ENCODE assay signal across 8 cellular contexts in the genomic region with DNA sequence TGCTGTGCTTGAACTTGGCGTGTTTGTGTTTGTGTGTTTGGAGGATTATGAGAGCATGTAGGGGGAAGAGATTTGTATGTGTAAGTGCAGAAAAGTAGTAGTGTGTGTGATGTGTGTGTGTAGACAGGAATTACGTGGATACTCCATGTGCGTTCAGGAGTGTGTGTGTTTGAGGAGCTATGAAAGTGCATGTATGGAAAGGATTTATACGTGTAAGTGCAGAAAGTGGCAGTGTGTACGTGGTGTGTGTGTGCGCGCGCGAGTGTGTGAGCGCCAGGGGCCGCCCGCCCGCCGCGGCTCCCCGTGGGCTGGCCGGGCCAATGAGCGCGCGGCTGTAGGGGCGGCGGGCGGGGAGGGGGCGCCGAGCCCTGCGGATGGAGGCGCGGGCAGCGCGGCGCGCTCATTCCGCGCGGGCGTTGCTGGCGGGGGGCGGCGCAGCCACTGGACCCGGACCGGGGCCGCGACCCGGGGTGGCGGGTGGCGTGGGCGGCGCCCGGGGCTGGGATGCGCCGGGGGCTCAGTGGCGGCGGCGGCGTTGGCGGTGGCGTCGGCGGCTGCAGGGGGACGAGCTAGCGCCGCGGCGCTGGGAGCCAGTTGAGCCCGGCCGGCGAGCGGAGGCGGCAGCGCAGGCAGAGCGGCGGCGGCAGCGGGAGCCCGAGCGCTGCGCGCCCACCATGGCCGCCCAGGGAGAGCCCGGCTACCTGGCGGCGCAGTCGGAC. TPM values are rescaled to one million over a fixed set of nuclear protein-coding genes. Genes with fewer than 3 reads are reported as not detected.
A peak's percentile ranks its signal among the peaks of the same experiment; 100 is the strongest.
DNase-seq lines count a peak whose midpoint lies in the region; ATAC-seq and TF ChIP-seq lines count a peak whose summit lies in the region.

A gene with protein sequence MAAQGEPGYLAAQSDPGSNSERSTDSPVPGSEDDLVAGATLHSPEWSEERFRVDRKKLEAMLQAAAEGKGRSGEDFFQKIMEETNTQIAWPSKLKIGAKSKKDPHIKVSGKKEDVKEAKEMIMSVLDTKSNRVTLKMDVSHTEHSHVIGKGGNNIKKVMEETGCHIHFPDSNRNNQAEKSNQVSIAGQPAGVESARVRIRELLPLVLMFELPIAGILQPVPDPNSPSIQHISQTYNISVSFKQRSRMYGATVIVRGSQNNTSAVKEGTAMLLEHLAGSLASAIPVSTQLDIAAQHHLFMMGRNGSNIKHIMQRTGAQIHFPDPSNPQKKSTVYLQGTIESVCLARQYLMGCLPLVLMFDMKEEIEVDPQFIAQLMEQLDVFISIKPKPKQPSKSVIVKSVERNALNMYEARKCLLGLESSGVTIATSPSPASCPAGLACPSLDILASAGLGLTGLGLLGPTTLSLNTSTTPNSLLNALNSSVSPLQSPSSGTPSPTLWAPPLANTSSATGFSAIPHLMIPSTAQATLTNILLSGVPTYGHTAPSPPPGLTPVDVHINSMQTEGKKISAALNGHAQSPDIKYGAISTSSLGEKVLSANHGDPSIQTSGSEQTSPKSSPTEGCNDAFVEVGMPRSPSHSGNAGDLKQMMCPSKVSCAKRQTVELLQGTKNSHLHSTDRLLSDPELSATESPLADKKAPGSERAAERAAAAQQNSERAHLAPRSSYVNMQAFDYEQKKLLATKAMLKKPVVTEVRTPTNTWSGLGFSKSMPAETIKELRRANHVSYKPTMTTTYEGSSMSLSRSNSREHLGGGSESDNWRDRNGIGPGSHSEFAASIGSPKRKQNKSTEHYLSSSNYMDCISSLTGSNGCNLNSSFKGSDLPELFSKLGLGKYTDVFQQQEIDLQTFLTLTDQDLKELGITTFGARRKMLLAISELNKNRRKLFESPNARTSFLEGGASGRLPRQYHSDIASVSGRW (plus strand): TSS at position 403 of the 719 bp plus-strand sequence. CDS start 272 bp downstream, at position 675.

- H3K9ac ChIP-seq in muscle layer of colon (ENCODE audit: low read length): peak within 1 kb of the TSS; percentile 31

- H3K36me3 ChIP-seq in muscle layer of colon (ENCODE audit: insufficient read depth, low read length): no peaks in the 10 kb centered on the region
- H3K36me3 ChIP-seq in upper lobe of right lung: no peaks in the 10 kb centered on the region

- H3K27me3 ChIP-seq in HL-60 (ENCODE audit: insufficient read depth, poor library complexity, severe bottlenecking): peaks cover 23% of the 10 kb centered on the region
- no peaks in the 10 kb centered on the region for H3K27me3 ChIP-seq in muscle layer of colon (ENCODE audit: control insufficient read depth in 1 of 2, insufficient read depth in 2 of 2, low read length in 2 of 2)
- H3K27me3 ChIP-seq in upper lobe of right lung: peaks cover 43% of the 10 kb centered on the region

- intact Hi-C loops in upper lobe of right lung (cut with DNase I): no loop called here

- no peak within 1 kb of the TSS for H3K27ac ChIP-seq in HL-60 (replicated peaks)
- H3K27ac ChIP-seq in muscle layer of colon (ENCODE audit: low read depth, low read length): peak within 1 kb of the TSS; percentile 78
- peak within 1 kb of the TSS; percentile 67 for H3K27ac ChIP-seq in upper lobe of right lung

- H3K4me1 ChIP-seq in muscle layer of colon (ENCODE audit: insufficient read depth, low read length) (no peaks in the 10 kb centered on the region), upper lobe of right lung (peaks cover 6% of the 10 kb centered on the region)

- H3K4me3 ChIP-seq in HL-60 (replicated peaks; ENCODE audit: insufficient read depth, low read length) (peak within 1 kb of the TSS; percentile 52), fibroblast of pulmonary artery (replicated peaks; ENCODE audit: low read depth, low read length) (peak within 1 kb of the TSS; percentile 76), muscle layer of colon (ENCODE audit: low read depth in 1 of 2, low read length in 2 of 2) (peak within 1 kb of the TSS; percentile 70 to 83), upper lobe of right lung (peak within 1 kb of the TSS; percentile 62)

- DNase-seq in ELR (ENCODE audit: low read depth) (peak; percentile 57), HL-60 (ENCODE audit: low read depth in 1 of 2, low spot score in 1 of 2) (no peak), fibroblast of pulmonary artery (ENCODE audit: low read depth) (peak; percentile 58), upper lobe of right lung (peak; percentile 63), NCI-H187 (lab: John Stamatoyannopoulos, UW) (no peak)
- peak; percentile 2 to 4 for DNase-seq in activated CD4-positive, alpha-beta T cell treated with anti-CD3 and anti-CD28 coated beads, Interleukin-2, amount 50 U/mL, for 48 hours

- H3K9me3 ChIP-seq in muscle layer of colon (ENCODE audit: low read length) (no peaks in the 10 kb centered on the region), upper lobe of right lung (no peaks in the 10 kb centered on the region)

- ATAC-seq in upper lobe of right lung: peak; percentile 66
- ATAC-seq in HG03097 (IDR thresholded peaks at IDR 0.05; ENCODE audit: low FRiP score, unreplicated experiment): no peak

- TF ChIP-seq CTCF in HL-60 (IDR thresholded peaks at IDR 0.05; ENCODE audit: insufficient read depth, low read length) (no peak), fibroblast of pulmonary artery (IDR thresholded peaks at IDR 0.05; ENCODE audit: low read length, missing control alignments) (no peak), upper lobe of right lung (IDR thresholded peaks at IDR 0.05) (no peak)

RNA-seq across cellular contexts. Expression of the gene that starts here (rescaled TPM):
- 9.2 TPM for total RNA-seq in upper lobe of right lung

Comparison
In these comparisons a context has a peak if more than half of its experiments do, and no peak if none do; other contexts are left out.
1. DNase-seq: peak in ELR (single experiment), activated CD4-positive, alpha-beta T cell treated with anti-CD3 and anti-CD28 coated beads, Interleukin-2, amount 50 U/mL, for 48 hours (2 of 2), fibroblast of pulmonary artery (single experiment) and upper lobe of right lung (single experiment); none in HL-60 (0 of 2) and NCI-H187 (0 of 2).
2. Peak in every context shown above with its lines, with median percentiles within 50 percentile points of each other: H3K4me3 ChIP-seq.